ENCODE assay signal across 14 cellular contexts in genomic region chr5:55022454-55022853, GRCh38. TPM values are rescaled to one million over a fixed set of nuclear protein-coding genes. Genes with fewer than 3 reads are reported as not detected.
"Had no signal": no experiment of that assay in that cellular context is flagged by ENCODE, and none has a peak within 500 bp of the region (broad histone marks: within the 10 kb centered on the region; RNA-seq: fewer than 3 reads in every experiment).

No MANE protein-coding gene starts in this region.

- H3K27me3 ChIP-seq: adrenal gland, gastroesophageal sphincter, left lung, sigmoid colon, uterus had no signal

- H3K9me3 ChIP-seq: adrenal gland, gastroesophageal sphincter, left lung, sigmoid colon, uterus had no signal

- H3K27ac Mint-ChIP-seq: stimulated activated naive CD8-positive, alpha-beta T cell treated with anti-CD3 and anti-CD28 coated beads, Interleukin-15, Interleukin-2, amounts not matched to agents 100 ng/mL and 50 ng/mL, for 24 hours had no signal

- H3K4me3 ChIP-seq: adrenal gland, coronary artery, gastroesophageal sphincter, left lung, sigmoid colon, uterus had no signal

- DNase-seq: activated effector memory CD4-positive, alpha-beta T cell treated with anti-CD3 and anti-CD28 coated beads, Interleukin-2, amount 50 U/mL, for 16 hours; adrenal gland; effector CD8-positive, alpha-beta T cell; left lung; sigmoid colon; stimulated activated CD4-positive, alpha-beta T cell treated with anti-CD3 and anti-CD28 coated beads, Interleukin-12 subunit alpha, Interleukin-12 subunit beta, amount 100 ng/mL, for 4 hours; uterus had no signal

- H3K4me1 ChIP-seq: adrenal gland, gastroesophageal sphincter, left lung, sigmoid colon, uterus had no signal

- H3K27ac ChIP-seq: adrenal gland, coronary artery, epithelial cell of prostate, gastroesophageal sphincter, left lung, sigmoid colon, uterus had no signal

- H3K4me3 Mint-ChIP-seq: stimulated activated naive CD8-positive, alpha-beta T cell treated with anti-CD3 and anti-CD28 coated beads, Interleukin-15, Interleukin-2, amounts not matched to agents 100 ng/mL and 50 ng/mL, for 24 hours had no signal

- H3K36me3 ChIP-seq: adrenal gland, gastroesophageal sphincter, left lung, sigmoid colon, uterus had no signal

- ATAC-seq: gastroesophageal sphincter, left lung, SK-N-SH treated with all-trans-retinoic acid at 6 μM for 48 hours had no signal

- H3K27me3 Mint-ChIP-seq: stimulated activated naive CD8-positive, alpha-beta T cell treated with anti-CD3 and anti-CD28 coated beads, Interleukin-15, Interleukin-2, amounts not matched to agents 100 ng/mL and 50 ng/mL, for 24 hours had no signal

RNA-seq across cellular contexts. Expression of gene GZMK, which starts 1.6 kb away (rescaled TPM):
- total RNA-seq: osteocyte, temporal lobe had no signal

RNA-seq across cellular contexts. Expression of gene ESM1, which starts 37.1 kb away (rescaled TPM):
- total RNA-seq: sigmoid colon had no signal
